ENCODE assay signal across 14 cellular contexts in genomic region chr3:18531662-18532061, GRCh38.
A peak's percentile ranks its signal among the peaks of the same experiment; 100 is the strongest.
DNase-seq lines count a peak whose midpoint lies in the region; ATAC-seq lines count a peak whose summit lies in the region.
"Had no signal": no experiment of that assay in that cellular context is flagged by ENCODE, and none has a peak within 500 bp of the region (broad histone marks: within the 10 kb centered on the region; RNA-seq: fewer than 3 reads in every experiment).

No MANE protein-coding gene starts in this region.

- H3K4me3 ChIP-seq in BLaER1 treated with 17β-estradiol and CSF1 and Interleukin-3, amounts not matched to agents 10 nM and 100 nM, result peak overlapping the region in 1 of 10 experiments; percentile 22; a peak in 1 of 20 replicates
- H3K4me3 ChIP-seq in H7 (ENCODE audit: insufficient read depth, low read depth, low read length), result no peak overlapping the region
- H3K4me3 ChIP-seq: SK-N-MC, thoracic aorta had no signal

- H3K9me3 ChIP-seq in BLaER1 treated with 17β-estradiol and CSF1 and Interleukin-3, amounts not matched to agents 10 nM and 100 nM (replicated peaks in 1 of 11), result peaks cover 0 to 18% (median 9%) of the 10 kb centered on the region in 11 experiments; a peak in 14 of 22 replicates
- H3K9me3 ChIP-seq: thoracic aorta had no signal

- peak overlapping the region in 3 of 11 experiments; percentile 7 to 40 (median 36); a peak in 1 of 22 replicates for H3K9ac ChIP-seq in BLaER1 treated with 17β-estradiol and CSF1 and Interleukin-3, amounts not matched to agents 10 nM and 100 nM

- H3K4me2 ChIP-seq in BLaER1 treated with 17β-estradiol and CSF1 and Interleukin-3, amounts not matched to agents 10 nM and 100 nM, result peak overlapping the region; percentile 30 to 75 (median 53)

- peak; percentile 67 for ATAC-seq in GM19035 (IDR thresholded peaks at IDR 0.05; ENCODE audit: unreplicated experiment)
- peak; percentile 84 for ATAC-seq in HG02623 (IDR thresholded peaks at IDR 0.05; ENCODE audit: unreplicated experiment)
- peak; percentile 90 for ATAC-seq in HG03378 (IDR thresholded peaks at IDR 0.05; ENCODE audit: unreplicated experiment)
- no peak for ATAC-seq in GM19023 (IDR thresholded peaks at IDR 0.05; ENCODE audit: unreplicated experiment)

- H3K27ac ChIP-seq in BLaER1 treated with 17β-estradiol and CSF1 and Interleukin-3, amounts not matched to agents 10 nM and 100 nM, result peak overlapping the region in 8 of 11 experiments; percentile 50 to 77 (median 68); a peak in 18 of 22 replicates
- H3K27ac ChIP-seq: SK-N-MC, thoracic aorta had no signal

- H4K20me1 ChIP-seq in BLaER1 treated with 17β-estradiol and CSF1 and Interleukin-3, amounts not matched to agents 10 nM and 100 nM, result no peaks in the 10 kb centered on the region

- peaks cover 27 to 54% (median 49%) of the 10 kb centered on the region in 10 experiments for H3K4me1 ChIP-seq in BLaER1 treated with 17β-estradiol and CSF1 and Interleukin-3, amounts not matched to agents 10 nM and 100 nM

- DNase-seq in NCI-H128 (lab: John Stamatoyannopoulos, UW; ENCODE audit: unreplicated experiment) (no peak), H7 (no peak), NCI-H2227 treated with DMSO at 0.1 percent for 48 hours (lab: John Stamatoyannopoulos, UW) (no peak)
- DNase-seq: activated CD4-positive, alpha-beta T cell treated with anti-CD3 and anti-CD28 coated beads, Interleukin-2, amount 10 ng/mL, durations not matched to agents 24 days and 14 days; EL; NCI-H146; retina had no signal

- no peaks in the 10 kb centered on the region for H3K27me3 ChIP-seq in BLaER1 treated with 17β-estradiol and CSF1 and Interleukin-3, amounts not matched to agents 10 nM and 100 nM
- no peaks in the 10 kb centered on the region for H3K27me3 ChIP-seq in H7 (ENCODE audit: control insufficient read depth, insufficient read depth, low read length)

- peaks cover 0 to 5% (median 0%) of the 10 kb centered on the region in 11 experiments; a peak in 5 of 22 replicates for H3K36me3 ChIP-seq in BLaER1 treated with 17β-estradiol and CSF1 and Interleukin-3, amounts not matched to agents 10 nM and 100 nM
- H3K36me3 ChIP-seq in H7 (replicated peaks; ENCODE audit: control insufficient read depth, insufficient read depth, low read length), result no peaks in the 10 kb centered on the region
- H3K36me3 ChIP-seq: thoracic aorta had no signal
